ENCODE assay signal across 20 cellular contexts in genomic region chr11:2569731-2570210, GRCh38.
"Had no signal": no experiment of that assay in that cellular context is flagged by ENCODE, and none has a peak within 500 bp of the region (broad histone marks: within the 10 kb centered on the region; RNA-seq: fewer than 3 reads in every experiment).

No MANE protein-coding gene starts in this region.

- H3K36me3 ChIP-seq: ascending aorta had no signal

- H3K36me3 Mint-ChIP-seq: activated CD8-positive, alpha-beta memory T cell treated with anti-CD3 and anti-CD28 coated beads, Interleukin-2, amount 10 ng/mL, durations not matched to agents 7 days and 5 days; immature natural killer cell; T-cell had no signal

- H3K27me3 Mint-ChIP-seq: activated B cell treated with CpG ODN at 0.5 μM for 24 hours; activated CD4-positive, alpha-beta memory T cell treated with anti-CD3 and anti-CD28 coated beads, Interleukin-2, amount 10 ng/mL, durations not matched to agents 7 days and 5 days; activated CD8-positive, alpha-beta memory T cell treated with anti-CD3 and anti-CD28 coated beads, Interleukin-2, amount 10 ng/mL, durations not matched to agents 7 days and 5 days; activated naive CD8-positive, alpha-beta T cell treated with anti-CD3 and anti-CD28 coated beads, Interleukin-2, amount 50 U/mL, for 24 hours; T-cell had no signal

- H3K9me3 ChIP-seq: ascending aorta, esophagus muscularis mucosa had no signal

- H3K4me3 ChIP-seq: ascending aorta, esophagus muscularis mucosa, lung had no signal

- H3K4me3 Mint-ChIP-seq: activated B cell treated with CpG ODN at 0.5 μM for 24 hours; activated CD4-positive, alpha-beta memory T cell treated with anti-CD3 and anti-CD28 coated beads, Interleukin-2, amount 10 ng/mL, durations not matched to agents 7 days and 5 days; activated CD8-positive, alpha-beta memory T cell treated with anti-CD3 and anti-CD28 coated beads, Interleukin-2, amount 10 ng/mL, durations not matched to agents 7 days and 5 days; activated naive CD8-positive, alpha-beta T cell treated with anti-CD3 and anti-CD28 coated beads, Interleukin-2, amount 50 U/mL, for 24 hours; immature natural killer cell; neural crest cell; T-cell had no signal

- H3K4me1 Mint-ChIP-seq: activated B cell treated with CpG ODN at 0.5 μM for 24 hours; activated CD4-positive, alpha-beta memory T cell treated with anti-CD3 and anti-CD28 coated beads, Interleukin-2, amount 10 ng/mL, durations not matched to agents 7 days and 5 days; activated naive CD8-positive, alpha-beta T cell treated with anti-CD3 and anti-CD28 coated beads, Interleukin-2, amount 50 U/mL, for 24 hours; neural crest cell had no signal

- H3K27ac Mint-ChIP-seq: activated B cell treated with CpG ODN at 0.5 μM for 24 hours; activated CD4-positive, alpha-beta memory T cell treated with anti-CD3 and anti-CD28 coated beads, Interleukin-2, amount 10 ng/mL, durations not matched to agents 7 days and 5 days; activated CD8-positive, alpha-beta memory T cell treated with anti-CD3 and anti-CD28 coated beads, Interleukin-2, amount 10 ng/mL, durations not matched to agents 7 days and 5 days; activated naive CD8-positive, alpha-beta T cell treated with anti-CD3 and anti-CD28 coated beads, Interleukin-2, amount 50 U/mL, for 24 hours; immature natural killer cell; T-cell had no signal

- H3K9me3 Mint-ChIP-seq: activated B cell treated with CpG ODN at 0.5 μM for 24 hours; activated CD4-positive, alpha-beta memory T cell treated with anti-CD3 and anti-CD28 coated beads, Interleukin-2, amount 10 ng/mL, durations not matched to agents 7 days and 5 days; activated naive CD8-positive, alpha-beta T cell treated with anti-CD3 and anti-CD28 coated beads, Interleukin-2, amount 50 U/mL, for 24 hours; immature natural killer cell; neural crest cell; T-cell had no signal

- H3K4me1 ChIP-seq: ascending aorta, esophagus muscularis mucosa had no signal

- ATAC-seq: activated CD8-positive, alpha-beta memory T cell treated with anti-CD3 and anti-CD28 coated beads, Interleukin-2, amount 10 ng/mL, durations not matched to agents 7 days and 5 days; activated naive CD8-positive, alpha-beta T cell treated with anti-CD3 and anti-CD28 coated beads, Interleukin-2, amount 50 U/mL, for 24 hours; SK-N-SH treated with all-trans-retinoic acid at 6 μM for 48 hours; T-cell had no signal

- H3K27me3 ChIP-seq: ascending aorta, esophagus muscularis mucosa had no signal

- H3K27ac ChIP-seq: ascending aorta, esophagus muscularis mucosa had no signal

- DNase-seq: activated B cell treated with CpG ODN at 0.5 μM for 24 hours; activated CD4-positive, alpha-beta memory T cell treated with anti-CD3 and anti-CD28 coated beads, Interleukin-2, amount 10 ng/mL, durations not matched to agents 7 days and 5 days; activated CD4-positive, alpha-beta T cell treated with anti-CD3 and anti-CD28 coated beads for 4 hours; activated CD8-positive, alpha-beta memory T cell treated with anti-CD3 and anti-CD28 coated beads, Interleukin-2, amount 10 ng/mL, durations not matched to agents 7 days and 5 days; activated naive CD4-positive, alpha-beta T cell treated with Interleukin-2 at 50 U/mL for 16 hours; activated naive CD8-positive, alpha-beta T cell treated with anti-CD3 and anti-CD28 coated beads, Interleukin-2, amount 50 U/mL, for 24 hours; cerebellar nuclear complex; effector CD4-positive, alpha-beta T cell; midbrain; stimulated activated CD4-positive, alpha-beta T cell treated with anti-CD3 and anti-CD28 coated beads, Interleukin-12 subunit alpha, Interleukin-12 subunit beta, amount 100 ng/mL, for 4 hours; stimulated activated CD4-positive, alpha-beta T cell treated with anti-CD3 and anti-CD28 coated beads, Interleukin-1b, Interleukin-23, amount 100 ng/mL, for 48 hours; stimulated activated CD8-positive, alpha-beta memory T cell treated with anti-CD3 and anti-CD28 coated beads, Interleukin-4, amount 100 ng/mL, for 48 hours; stimulated activated naive CD4-positive, alpha-beta T cell; T-cell had no signal
